In genomic region chr18:70205421-70206397, GRCh38 we compare ENCODE assay signal across 8 cellular contexts. TPM values are rescaled to one million over a fixed set of nuclear protein-coding genes. Genes with fewer than 3 reads are reported as not detected.
DNase-seq lines count a peak whose midpoint lies in the region; TF ChIP-seq lines count a peak whose summit lies in the region.

Gene RTTN (minus strand): TSS chr18:70205687. CDS start chr18:70205658, 29 bp downstream.

- peak within 1 kb of the TSS; percentile 84 to 88 for H3K4me3 ChIP-seq in neuronal stem cell (ENCODE audit: low read length in 2 of 2)

- peak within 1 kb of the TSS; percentile 60 for H3K4me2 ChIP-seq in neuronal stem cell (ENCODE audit: insufficient read depth, low read length, poor library complexity, severe bottlenecking)

- TF ChIP-seq CTCF in subcutaneous adipose tissue (IDR thresholded peaks at IDR 0.05; ENCODE audit: low read depth): no peak

- no peak within 1 kb of the TSS for H3K23ac ChIP-seq in neuronal stem cell (ENCODE audit: low read depth, low read length, poor library complexity)

- H3K27ac ChIP-seq in neuronal stem cell (replicated peaks; ENCODE audit: low read length): peak within 1 kb of the TSS; percentile 99

- peak within 1 kb of the TSS; percentile 98 for H2AFZ ChIP-seq in neuronal stem cell (ENCODE audit: low read length)

- no peak within 1 kb of the TSS for H3K4ac ChIP-seq in neuronal stem cell (ENCODE audit: low read length)

- peak within 1 kb of the TSS; percentile 90 for H3K9ac ChIP-seq in neuronal stem cell (ENCODE audit: low read depth, low read length, poor library complexity)

- no peak within 1 kb of the TSS for H4K91ac ChIP-seq in neuronal stem cell (ENCODE audit: low read depth, low read length, poor library complexity)

- H2BK5ac ChIP-seq in neuronal stem cell (ENCODE audit: low read length): peak within 1 kb of the TSS; percentile 78

- no CpG with 5 or more reads among the region's 78 CpGs for WGBS in neuronal stem cell (ENCODE audit: extremely low coverage in 2 of 2, insufficient read length in 2 of 2, insufficient replicate concordance in 1 of 2), 2 donors

- H3K27me3 ChIP-seq in neuronal stem cell (ENCODE audit: control insufficient read depth in 3 of 3, insufficient read depth in 3 of 3, low read depth in 1 of 3, low read length in 3 of 3): peaks cover 0 to 3% (median 0%) of the 10 kb centered on the region in 3 experiments

- CTCF ChIA-PET in HEK293T (lab: Yijun Ruan, JAX): no interaction called here

- POLR2A ChIA-PET in HEK293T (lab: Yijun Ruan, JAX): interaction anchor here (0.6 to 1.3 kb wide), 3 partner anchors 81 to 1502 kb away, joined by 3 to 6 read pairs (median 4); no protein-coding TSS in a partner anchor

- no peak within 1 kb of the TSS for H4K8ac ChIP-seq in neuronal stem cell (ENCODE audit: low read depth, low read length)

- H2BK120ac ChIP-seq in neuronal stem cell (ENCODE audit: low read depth, low read length): no peak within 1 kb of the TSS

- H3K14ac ChIP-seq in neuronal stem cell (ENCODE audit: low read length): no peak within 1 kb of the TSS

- peaks cover 4% of the 10 kb centered on the region for H3K79me1 ChIP-seq in neuronal stem cell (ENCODE audit: low read depth, low read length)

- DNase-seq in GF-D8 (lab: John Stamatoyannopoulos, UW): peak; percentile 93
- DNase-seq in HEK293T (ENCODE audit: extremely low spot score): peak; percentile 80
- peak; percentile 90 for DNase-seq in MV-4-11 (lab: John Stamatoyannopoulos, UW)
- DNase-seq in SK-MEL-5 (ENCODE audit: low read depth, low spot score): peak; percentile 92
- DNase-seq in activated naive CD4-positive, alpha-beta T cell treated with Interleukin-2 at 50 U/mL for 16 hours: peak; percentile 91
- peak; percentile 94 for DNase-seq in foreskin melanocyte
- DNase-seq in neuronal stem cell (ENCODE audit: low spot score): peak; percentile 95

- H3K9me3 ChIP-seq in neuronal stem cell (replicated peaks in 1 of 2; ENCODE audit: control insufficient read depth in 2 of 2, insufficient read depth in 1 of 2, low read depth in 1 of 2, low read length in 2 of 2): no peaks in the 10 kb centered on the region

- H2AK5ac ChIP-seq in neuronal stem cell (ENCODE audit: low read depth, low read length): no peak within 1 kb of the TSS

- peak within 1 kb of the TSS; percentile 74 for H3K18ac ChIP-seq in neuronal stem cell (ENCODE audit: low read length)

- H3K4me1 ChIP-seq in neuronal stem cell (ENCODE audit: control insufficient read depth in 2 of 2, insufficient read depth in 1 of 2, low read depth in 1 of 2, low read length in 2 of 2): no peaks in the 10 kb centered on the region

- in situ Hi-C loops in SK-MEL-5 (cut with HindIII; ENCODE audit: low pct_unique_long_range_greater_than_20kb, low sequenced_read_pairs): no loop called here

- peaks cover 0 to 28% of the 10 kb centered on the region in 2 donors for H3K36me3 ChIP-seq in neuronal stem cell (replicated peaks in 1 of 2; ENCODE audit: control insufficient read depth in 2 of 2, insufficient read depth in 2 of 2, low read length in 2 of 2)

- H2BK12ac ChIP-seq in neuronal stem cell (ENCODE audit: low read length): no peak within 1 kb of the TSS

- no peak within 1 kb of the TSS for H2BK15ac ChIP-seq in neuronal stem cell (ENCODE audit: low read length)

TF ChIP-seq in HEK293T, 16 proteins besides CTCF, POLR2A, EP300 and RAD21:
- TF ChIP-seq ZNF384 (IDR thresholded peaks at IDR 0.05) (peak; percentile 75), HDGF (IDR thresholded peaks at IDR 0.05; ENCODE audit: borderline replicate concordance) (no peak), LEF1 (IDR thresholded peaks at IDR 0.05; ENCODE audit: borderline replicate concordance) (no peak), FOXK2 (IDR thresholded peaks at IDR 0.05) (no peak), FOXA1 (IDR thresholded peaks at IDR 0.05) (no peak), BHLHE40 (IDR thresholded peaks at IDR 0.05; ENCODE audit: borderline replicate concordance) (no peak), ELF4 (IDR thresholded peaks at IDR 0.05) (peak; percentile 76), CTBP1 (IDR thresholded peaks at IDR 0.05; ENCODE audit: borderline replicate concordance) (peak; percentile 90), FOXM1 (IDR thresholded peaks at IDR 0.05; ENCODE audit: borderline replicate concordance) (no peak), ARNT (IDR thresholded peaks at IDR 0.05) (0 out of 2 replicates have a peak, but pooled peaks have one; percentile 26), L3MBTL2 (conservative IDR thresholded peaks at IDR 0.05) (peak; percentile 71), PKNOX1 (IDR thresholded peaks at IDR 0.05) (peak; percentile 98), TARDBP (IDR thresholded peaks at IDR 0.05) (no peak), SP1 (IDR thresholded peaks at IDR 0.05) (no peak), NFRKB (IDR thresholded peaks at IDR 0.05) (no peak), SUZ12 (IDR thresholded peaks at IDR 0.05) (0 out of 2 replicates have a peak, but pooled peaks have one; percentile 31)

RNA-seq across cellular contexts. Expression of gene RTTN, which starts in this region (rescaled TPM):
- 21.7 and 23.3 TPM in 2 replicates for total RNA-seq in SK-MEL-5 (2014; rRNA removed; shearing (Covaris generic))
- 10.2 and 12.7 TPM in 2 replicates for polyA plus RNA-seq in SK-MEL-5 (2015; cell fraction: cytosol; rRNA removed)
- polyA plus RNA-seq in SK-MEL-5 (2015; cell fraction: nucleus; rRNA removed): 37.9 and 39.7 TPM in 2 replicates
- 12.5 TPM for polyA plus RNA-seq in neuronal stem cell (2013, experiment 1 of 2)
- polyA plus RNA-seq in neuronal stem cell (2013, experiment 2 of 2): 13.5 TPM
- total RNA-seq in subcutaneous adipose tissue: 10 to 100 TPM; 13.1 to 24.1 (median 19.9) TPM

Comparison
In these comparisons a context has a peak if more than half of its experiments do, and no peak if none do; other contexts are left out.
1. Peak in every context shown above with its lines: DNase-seq, H3K4me3 ChIP-seq and H3K27ac ChIP-seq.